Comparison of ENCODE assay signal across 8 cellular contexts in genomic region chr3:139343895-139344856, GRCh38. TPM values are rescaled to one million over a fixed set of nuclear protein-coding genes. Genes with fewer than 3 reads are reported as not detected.
DNase-seq lines count a peak whose midpoint lies in the region; ATAC-seq and TF ChIP-seq lines count a peak whose summit lies in the region.

Gene MRPS22 (plus strand): TSS chr3:139344020. CDS start chr3:139344027, 7 bp downstream.

- H3K36me3 ChIP-seq in SK-N-SH (replicated peaks in 1 of 2; ENCODE audit: control insufficient read depth in 1 of 2, insufficient read depth in 2 of 2, low read length in 1 of 2), result peaks cover 14 to 29% of the 10 kb centered on the region in 2 experiments
- no peaks in the 10 kb centered on the region for H3K36me3 ChIP-seq in testis (ENCODE audit: low read depth, missing control alignments)

- no peaks in the 10 kb centered on the region; the same call in 1 of the 2 replicates for H4K20me1 ChIP-seq in SK-N-SH (ENCODE audit: insufficient read depth)

- POLR2A ChIA-PET in SK-N-SH (lab: Yijun Ruan, JAX), result interaction anchor here (0.6 kb wide), 2 partner anchors 9 to 10 kb away, joined by 3 to 4 read pairs; no protein-coding TSS in a partner anchor

- H2AFZ ChIP-seq in SK-N-SH (ENCODE audit: low read depth), result peak within 1 kb of the TSS; percentile 91

- no peaks in the 10 kb centered on the region for H3K9me2 ChIP-seq in SK-N-SH

- DNase-seq in GM04504 (ENCODE audit: low read depth) (peak; percentile 69), NCI-H1048 (lab: John Stamatoyannopoulos, UW) (peak; percentile 63), SK-N-SH (peak; percentile 84), glomerular visceral epithelial cell (ENCODE audit: extremely low spot score) (peak; percentile 82), omental fat pad (ENCODE audit: low spot score) (peak; percentile 52), testis (peak; percentile 96)
- DNase-seq in activated naive CD4-positive, alpha-beta T cell treated with anti-CD3 and anti-CD28 coated beads, Interleukin-2, amount 50 U/mL, for 16 hours, result peak; percentile 79

- H3K4me1 ChIP-seq in SK-N-SH (ENCODE audit: control insufficient read depth in 1 of 2, insufficient read depth in 2 of 2, low read depth in 1 of 2, low read length in 1 of 2), result peaks cover 7 to 12% of the 10 kb centered on the region in 2 experiments; a peak in 3 of 4 replicates
- H3K4me1 ChIP-seq in testis, result peaks cover 9% of the 10 kb centered on the region

- H3K27ac ChIP-seq in SK-N-SH (ENCODE audit: low read depth in 2 of 2, low read length in 1 of 2) (peak within 1 kb of the TSS; percentile 84 to 89), testis (peak within 1 kb of the TSS; percentile 86 to 90)

- H3K4me3 ChIP-seq in SK-N-SH (ENCODE audit: low read depth in 2 of 2, low read length in 1 of 2) (peak within 1 kb of the TSS; percentile 84 to 98), testis (peak within 1 kb of the TSS; percentile 98 to 99)

- peak within 1 kb of the TSS; percentile 80 for H3K4me2 ChIP-seq in SK-N-SH

- peak within 1 kb of the TSS; percentile 85 for H3K9ac ChIP-seq in SK-N-SH

- H3K27me3 ChIP-seq in SK-N-SH (ENCODE audit: insufficient read depth), result no peaks in the 10 kb centered on the region
- no peaks in the 10 kb centered on the region for H3K27me3 ChIP-seq in testis

- H3K9me3 ChIP-seq in SK-N-SH, result no peaks in the 10 kb centered on the region
- H3K9me3 ChIP-seq in testis, result no peaks in the 10 kb centered on the region

- TF ChIP-seq RAD21 in SK-N-SH (IDR thresholded peaks at IDR 0.05; ENCODE audit: low read length), result no peak

- no peak for TF ChIP-seq POLR2A in testis (IDR thresholded peaks at IDR 0.05)

- WGBS in SK-N-SH (ENCODE audit: low lambda C conversion rate), result under 1% methylated on average over 16 of the region's 37 CpGs
- 1% methylated on average over 15 to 37 of the region's 37 CpGs for WGBS in testis, 2 donors

- intact Hi-C loops in testis (cut with DNase I; ENCODE audit: low total_unique reads), result no loop called here

- H3K79me2 ChIP-seq in SK-N-SH (ENCODE audit: insufficient read depth), result peaks cover 41% of the 10 kb centered on the region

- TF ChIP-seq EP300 in SK-N-SH (IDR thresholded peaks at IDR 0.05; ENCODE audit: borderline replicate concordance in 1 of 2, low read depth in 1 of 2, low read length in 1 of 2), result no peak

- no peak for TF ChIP-seq CTCF in SK-N-SH (IDR thresholded peaks at IDR 0.05)
- no peak for TF ChIP-seq CTCF in omental fat pad (IDR thresholded peaks at IDR 0.05)
- no peak for TF ChIP-seq CTCF in testis (IDR thresholded peaks at IDR 0.05)

- CTCF ChIA-PET in SK-N-SH (lab: Yijun Ruan, JAX), result interaction anchor here (1.0 to 3.5 kb wide), 3 partner anchors 10 to 421 kb away, joined by 4 to 35 read pairs (median 6); no protein-coding TSS in a partner anchor

- ATAC-seq in HG02571 (IDR thresholded peaks at IDR 0.05; ENCODE audit: unreplicated experiment), result peak; percentile 98
- peak; percentile 87 for ATAC-seq in omental fat pad (ENCODE audit: low FRiP score)

- no peaks in the 10 kb centered on the region for H3F3A ChIP-seq in SK-N-SH (replicated peaks; ENCODE audit: insufficient read depth)

TF ChIP-seq in SK-N-SH, 30 proteins besides CTCF, POLR2A, EP300 and RAD21 (continues in another document):
- 0 out of 2 replicates have a peak, but pooled peaks have one; percentile 6 for TF ChIP-seq MAX (IDR thresholded peaks at IDR 0.05; ENCODE audit: low read depth)
- TF ChIP-seq SMC3 (IDR thresholded peaks at IDR 0.05; ENCODE audit: low read depth, low read length), result no peak
- no peak for TF ChIP-seq NFIC (IDR thresholded peaks at IDR 0.05; ENCODE audit: borderline replicate concordance)
- TF ChIP-seq TEAD4 (IDR thresholded peaks at IDR 0.05; ENCODE audit: borderline replicate concordance, insufficient read depth), result no peak
- no peak for TF ChIP-seq PBX3 (IDR thresholded peaks at IDR 0.05)
- no peak for TF ChIP-seq SIN3A (IDR thresholded peaks at IDR 0.05; ENCODE audit: borderline replicate concordance, low read depth, low read length)
- TF ChIP-seq RCOR1 (IDR thresholded peaks at IDR 0.05; ENCODE audit: low read length), result no peak
- no peak for TF ChIP-seq GATA2 (CRISPR knock-in tag; IDR thresholded peaks at IDR 0.05)
- TF ChIP-seq NRF1 (IDR thresholded peaks at IDR 0.05; ENCODE audit: low read depth, low read length), result no peak
- peak; percentile 95 for TF ChIP-seq GABPA (IDR thresholded peaks at IDR 0.05; ENCODE audit: low read depth)
- TF ChIP-seq USF1 (IDR thresholded peaks at IDR 0.05; ENCODE audit: borderline replicate concordance, low read depth), result no peak
- TF ChIP-seq YY1 (IDR thresholded peaks at IDR 0.05; ENCODE audit: low read depth), result peak; percentile 96
- TF ChIP-seq POLR2AphosphoS5 (IDR thresholded peaks at IDR 0.05; ENCODE audit: low read depth, low read length), result peak; percentile 79
- peak; percentile 54; the same call in 1 of the 2 replicates for TF ChIP-seq FOXJ3 (CRISPR knock-in tag; IDR thresholded peaks at IDR 0.05)
- peak; percentile 94 for TF ChIP-seq CHD2 (IDR thresholded peaks at IDR 0.05; ENCODE audit: low read length, partially characterized antibody)
- TF ChIP-seq RXRA (IDR thresholded peaks at IDR 0.05; ENCODE audit: borderline replicate concordance, low read depth), result no peak
- peak; percentile 92 for TF ChIP-seq ELF1 (IDR thresholded peaks at IDR 0.05)
- no peak for TF ChIP-seq FOXM1 (IDR thresholded peaks at IDR 0.05; ENCODE audit: low read depth)
- TF ChIP-seq, protein P1, sequence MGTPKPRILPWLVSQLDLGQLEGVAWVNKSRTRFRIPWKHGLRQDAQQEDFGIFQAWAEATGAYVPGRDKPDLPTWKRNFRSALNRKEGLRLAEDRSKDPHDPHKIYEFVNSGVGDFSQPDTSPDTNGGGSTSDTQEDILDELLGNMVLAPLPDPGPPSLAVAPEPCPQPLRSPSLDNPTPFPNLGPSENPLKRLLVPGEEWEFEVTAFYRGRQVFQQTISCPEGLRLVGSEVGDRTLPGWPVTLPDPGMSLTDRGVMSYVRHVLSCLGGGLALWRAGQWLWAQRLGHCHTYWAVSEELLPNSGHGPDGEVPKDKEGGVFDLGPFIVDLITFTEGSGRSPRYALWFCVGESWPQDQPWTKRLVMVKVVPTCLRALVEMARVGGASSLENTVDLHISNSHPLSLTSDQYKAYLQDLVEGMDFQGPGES (IDR thresholded peaks at IDR 0.05; ENCODE audit: low read depth, low read length), result no peak
- peak; percentile 86 for TF ChIP-seq TAF1 (IDR thresholded peaks at IDR 0.05; ENCODE audit: borderline replicate concordance, low read depth, low read length)
- TF ChIP-seq ZBTB33 (IDR thresholded peaks at IDR 0.05; ENCODE audit: borderline replicate concordance, low read depth), result peak; percentile 94
- no peak for TF ChIP-seq MEF2A (IDR thresholded peaks at IDR 0.05; ENCODE audit: borderline replicate concordance, low read depth)
- TF ChIP-seq TCF12 (IDR thresholded peaks at IDR 0.05), result no peak
- no peak for TF ChIP-seq FOSL2 (IDR thresholded peaks at IDR 0.05; ENCODE audit: borderline replicate concordance, low read depth)
- TF ChIP-seq MXI1 (IDR thresholded peaks at IDR 0.05; ENCODE audit: low read depth, low read length), result no peak; the same call in 1 of the 2 replicates
- no peak for TF ChIP-seq RFX5 (IDR thresholded peaks at IDR 0.05; ENCODE audit: low read length)

RNA-seq across cellular contexts. Expression of gene MRPS22, which starts in this region (rescaled TPM):
- 50.6 and 53.0 TPM in 2 replicates for polyA plus RNA-seq in SK-N-SH (2012; rRNA removed)
- 56.5 and 72.9 TPM in 2 replicates for polyA plus RNA-seq in SK-N-SH (2012; cell fraction: cytosol; rRNA removed)
- polyA plus RNA-seq in SK-N-SH (2012; cell fraction: nucleus; rRNA removed), result 51.1 and 55.6 TPM in 2 replicates
- 10 to 100 TPM; 34.8 to 52.2 (median 40.7) TPM for total RNA-seq in omental fat pad
- 10 to 100 TPM; 61.1 to 63.4 TPM for total RNA-seq in testis
- polyA plus RNA-seq in testis (ENCODE audit: insufficient read depth, low read depth, low replicate concordance), result 95.8 TPM

Comparison
In these comparisons a context has a peak if more than half of its experiments do, and no peak if none do; other contexts are left out.
1. Peak in every context shown above with its lines: DNase-seq, ATAC-seq, H3K4me3 ChIP-seq and H3K27ac ChIP-seq.